15 cellular contexts compared by ENCODE assay signal in the genomic region with DNA sequence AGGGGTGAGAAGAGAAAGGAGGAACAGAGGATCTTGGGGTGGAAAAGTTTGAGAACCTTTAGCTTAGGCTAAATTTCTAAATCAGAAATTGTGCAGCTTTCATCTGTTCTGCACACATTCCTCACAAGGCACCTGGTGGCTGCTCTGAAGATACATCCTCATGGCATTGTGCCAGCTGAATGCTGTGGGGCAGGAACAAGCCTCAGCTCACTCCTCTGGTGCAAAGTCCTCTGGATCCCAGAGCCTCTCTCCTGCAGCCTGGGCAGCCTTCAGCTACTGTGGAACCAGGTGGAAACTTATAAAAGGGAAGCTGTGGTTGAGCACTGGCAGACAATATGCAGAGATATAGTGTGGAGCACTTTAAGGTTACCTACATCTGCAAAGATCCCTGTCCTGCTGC.
DNase-seq lines count a peak whose midpoint lies in the region; ATAC-seq lines count a peak whose summit lies in the region.
"Had no signal": no experiment of that assay in that cellular context is flagged by ENCODE, and none has a peak within 500 bp of the region (broad histone marks: within the 10 kb centered on the region; RNA-seq: fewer than 3 reads in every experiment).

No MANE protein-coding gene starts in this region.

- no peaks in the 10 kb centered on the region for H4K20me1 ChIP-seq in Karpas-422 (ENCODE audit: insufficient read depth, low read depth, low read length)

- no peak overlapping the region for H2AFZ ChIP-seq in Karpas-422 (ENCODE audit: low read length)

- H3K9ac ChIP-seq in Karpas-422 (ENCODE audit: low read length) = no peak overlapping the region

- DNase-seq in NCI-H748 (lab: John Stamatoyannopoulos, UW; ENCODE audit: unreplicated experiment) = peak; percentile 33
- DNase-seq in NCI-H748 treated with DMSO at 0.1 percent for 48 hours (lab: John Stamatoyannopoulos, UW) = no peak
- DNase-seq in MV-4-11 (lab: John Stamatoyannopoulos, UW) = peak; percentile 62
- peak; percentile 29 for DNase-seq in UCSD-AML1 (lab: John Stamatoyannopoulos, UW; ENCODE audit: unreplicated experiment)
- peak; percentile 20 for DNase-seq in pons (ENCODE audit: low spot score)
- DNase-seq in Karpas-422 = no peak
- DNase-seq: activated gamma-delta T cell; effector memory CD8-positive, alpha-beta T cell; foreskin melanocyte; H7; NCI-H510A; stimulated activated CD4-positive, alpha-beta T cell treated with anti-CD3 and anti-CD28 coated beads, Interleukin-12 subunit alpha, Interleukin-12 subunit beta, amount 100 ng/mL, for 4 hours had no signal

- no peak overlapping the region for H3K27ac ChIP-seq in Karpas-422 (ENCODE audit: low read length)
- H3K27ac ChIP-seq: VCaP had no signal

- H3K9me2 ChIP-seq in Karpas-422 (replicated peaks; ENCODE audit: insufficient read depth, low read length) = no peaks in the 10 kb centered on the region

- no peak overlapping the region for H3K4me3 ChIP-seq in Karpas-422 (ENCODE audit: low read length)

- H3K4me2 ChIP-seq in Karpas-422 (ENCODE audit: low read depth, low read length, poor library complexity, severe bottlenecking) = no peak overlapping the region

- H3K27me3 ChIP-seq in Karpas-422 (ENCODE audit: low read length) = no peaks in the 10 kb centered on the region

- ATAC-seq in GM19397 (IDR thresholded peaks at IDR 0.05; ENCODE audit: unreplicated experiment) = no peak
- no peak for ATAC-seq in HG02798 (IDR thresholded peaks at IDR 0.05; ENCODE audit: poor library complexity, unreplicated experiment)
- ATAC-seq: effector memory CD8-positive, alpha-beta T cell had no signal

- no peaks in the 10 kb centered on the region for H3K36me3 ChIP-seq in Karpas-422 (ENCODE audit: insufficient read depth, low read length)

- no peaks in the 10 kb centered on the region for H3K4me1 ChIP-seq in Karpas-422 (ENCODE audit: low read length)

- no peaks in the 10 kb centered on the region for H3K79me2 ChIP-seq in Karpas-422 (ENCODE audit: low read length)

- H3K9me3 ChIP-seq in Karpas-422 (ENCODE audit: low read length) = no peaks in the 10 kb centered on the region

Comparison
In these comparisons a context has a peak if more than half of its experiments do, and no peak if none do; other contexts are left out.
1. DNase-seq: peak in NCI-H748 (single experiment), MV-4-11 (single experiment), UCSD-AML1 (single experiment) and pons (single experiment); none in NCI-H748 treated with DMSO at 0.1 percent for 48 hours (single experiment) and Karpas-422 (single experiment).